ENCODE assay signal across 8 cellular contexts in genomic region chr16:72876221-72876620, GRCh38.
DNase-seq lines count a peak whose midpoint lies in the region; ATAC-seq and TF ChIP-seq lines count a peak whose summit lies in the region.

No MANE protein-coding gene starts in this region.

- 0 out of 2 replicates have a peak overlapping the region, but pooled peaks have one; percentile 24 for H3K14ac ChIP-seq in IMR-90 (replicated peaks; ENCODE audit: low read depth, low read length)

- intact Hi-C loops in IMR-90 (cut with micrococcal nuclease) (loop anchor here (2.0 to 5.0 kb wide), 3 partner anchors 25 to 301 kb away; no protein-coding TSS in a partner anchor), posterior vena cava (cut with DNase I) (no loop called here)

- no peak for TF ChIP-seq RAD21 in IMR-90 (IDR thresholded peaks at IDR 0.05; ENCODE audit: low read length)

- peak overlapping the region; percentile 60; the same call in 1 of the 2 replicates for H3K18ac ChIP-seq in IMR-90 (ENCODE audit: low read depth, low read length)

- dilution Hi-C loops in IMR-90 (cut with HindIII; ENCODE audit: low sequenced_read_pairs, unreplicated experiment) = no loop called here

- no peak overlapping the region for H3K56ac ChIP-seq in IMR-90 (ENCODE audit: extremely low read depth, insufficient read depth, low read length)

- H2AK5ac ChIP-seq in IMR-90 (ENCODE audit: low read depth, low read length) = no peak overlapping the region

- H2BK15ac ChIP-seq in IMR-90 (ENCODE audit: low read depth, low read length) = 0 out of 3 replicates have a peak overlapping the region, but pooled peaks have one; percentile 0

- H3K79me1 ChIP-seq in IMR-90 (ENCODE audit: low read depth in 1 of 2, low read length in 2 of 2) = peaks cover 14 to 41% of the 10 kb centered on the region in 2 experiments; a peak in 3 of 4 replicates

- H3K4me3 ChIP-seq in IMR-90 (ENCODE audit: insufficient read depth, low read depth, low read length) (no peak overlapping the region), coronary artery (no peak overlapping the region)
- H3K4me3 ChIP-seq in effector memory CD4-positive, alpha-beta T cell (ENCODE audit: insufficient read depth, low read depth, low read length, poor library complexity, severe bottlenecking) = no peak overlapping the region

- peak overlapping the region; percentile 71; the same call in 1 of the 2 replicates for H3K4me2 ChIP-seq in IMR-90 (ENCODE audit: low read depth, low read length)

- no peak overlapping the region for H2AFZ ChIP-seq in IMR-90 (replicated peaks; ENCODE audit: low read length, poor library complexity)

- DNase-seq in GM03348 (ENCODE audit: low spot score) (peak; percentile 47), IMR-90 (peak; percentile 94), coronary artery (ENCODE audit: low spot score) (no peak), posterior vena cava (ENCODE audit: low spot score) (peak; percentile 91), iPS-NIHi11 (ENCODE audit: low spot score) (no peak)
- DNase-seq in effector memory CD4-positive, alpha-beta T cell = no peak

- H4K5ac ChIP-seq in IMR-90 (ENCODE audit: low read depth, low read length) = no peak overlapping the region; the same call in 1 of the 2 replicates

- peaks cover 13% of the 10 kb centered on the region for H3K9me1 ChIP-seq in IMR-90 (ENCODE audit: insufficient read depth, low read length)

- POLR2A ChIA-PET in IMR-90 (lab: Charles Lee; ENCODE audit: unreplicated experiment) = no interaction called here

- peak overlapping the region; percentile 29; the same call in 1 of the 2 replicates for H3K4ac ChIP-seq in IMR-90 (ENCODE audit: low read depth, low read length)

- H2BK120ac ChIP-seq in IMR-90 (ENCODE audit: low read depth, low read length) = peak overlapping the region; percentile 16

- H4K20me1 ChIP-seq in IMR-90 (ENCODE audit: insufficient read depth, low read length) = peaks cover 8% of the 10 kb centered on the region

- H3K27ac ChIP-seq in IMR-90 (ENCODE audit: insufficient read depth, low read length) (peak overlapping the region; percentile 21), coronary artery (peak overlapping the region; percentile 11 to 62)
- no peak overlapping the region for H3K27ac ChIP-seq in effector memory CD4-positive, alpha-beta T cell (ENCODE audit: insufficient read depth, low read length, poor library complexity, severe bottlenecking)

- peak overlapping the region in 1 of 2 experiments; percentile 26; a peak in 1 of 4 replicates for H4K8ac ChIP-seq in IMR-90 (ENCODE audit: low read depth in 2 of 2, low read length in 2 of 2)

- peaks cover 26% of the 10 kb centered on the region for H3K4me1 ChIP-seq in IMR-90 (ENCODE audit: control insufficient read depth, insufficient read depth, low read length)
- no peaks in the 10 kb centered on the region for H3K4me1 ChIP-seq in effector memory CD4-positive, alpha-beta T cell (ENCODE audit: control insufficient read depth, insufficient read depth, low read length, poor library complexity, severe bottlenecking)

- H3K36me3 ChIP-seq in IMR-90 (ENCODE audit: control insufficient read depth, insufficient read depth, low read length) = no peaks in the 10 kb centered on the region
- no peaks in the 10 kb centered on the region for H3K36me3 ChIP-seq in effector memory CD4-positive, alpha-beta T cell (ENCODE audit: control insufficient read depth, insufficient read depth, low read length)

- peak; percentile 45 for ATAC-seq in IMR-90 (ENCODE audit: low read depth)
- no peak for ATAC-seq in HG02642 (IDR thresholded peaks at IDR 0.05; ENCODE audit: poor library complexity, unreplicated experiment)
- no peak for ATAC-seq in HG02678 (IDR thresholded peaks at IDR 0.05; ENCODE audit: unreplicated experiment)

- no TSS peak for BruUV-seq in IMR-90 (replicated peaks; lab: Mats Ljungman, UMichigan)

- no peak for TF ChIP-seq CTCF in IMR-90 (conservative IDR thresholded peaks at IDR 0.05; ENCODE audit: low read depth, low read length)
- TF ChIP-seq CTCF in coronary artery (IDR thresholded peaks at IDR 0.05) = no peak

- H2BK20ac ChIP-seq in IMR-90 (ENCODE audit: low read depth, low read length) = peak overlapping the region; percentile 58; the same call in 1 of the 2 replicates

- no peaks in the 10 kb centered on the region for H3K27me3 ChIP-seq in IMR-90 (ENCODE audit: control insufficient read depth, insufficient read depth, low read length)
- no peaks in the 10 kb centered on the region for H3K27me3 ChIP-seq in effector memory CD4-positive, alpha-beta T cell (replicated peaks; ENCODE audit: control insufficient read depth, insufficient read depth, low read length, poor library complexity, severe bottlenecking)

- H3K23ac ChIP-seq in IMR-90 (ENCODE audit: low read depth, low read length) = 0 out of 2 replicates have a peak overlapping the region, but pooled peaks have one; percentile 26

- no peaks in the 10 kb centered on the region for H3K9me3 ChIP-seq in IMR-90 (ENCODE audit: control insufficient read depth, insufficient read depth, low read length)
- no peaks in the 10 kb centered on the region for H3K9me3 ChIP-seq in effector memory CD4-positive, alpha-beta T cell (ENCODE audit: control insufficient read depth, low read length)

- no peak overlapping the region for H2AK9ac ChIP-seq in IMR-90 (replicated peaks; ENCODE audit: low read depth, low read length, poor library complexity)

- in situ Hi-C loops in IMR-90 (cut with MboI; ENCODE audit: low sequenced_read_pairs) = no loop called here

- H4K91ac ChIP-seq in IMR-90 (ENCODE audit: insufficient read depth, low read depth, low read length) = peak overlapping the region; percentile 1; the same call in 1 of the 2 replicates

- WGBS in IMR-90 (ENCODE audit: extremely low coverage in 2 of 2, insufficient read length in 1 of 2), 2 experiments = no CpG with 5 or more reads among the region's 8 CpGs

- H3K9ac ChIP-seq in IMR-90 (ENCODE audit: low read depth, low read length) = no peak overlapping the region

- peak; percentile 34; the same call in 1 of the 2 replicates for TF ChIP-seq POLR2A in IMR-90 (IDR thresholded peaks at IDR 0.05; ENCODE audit: low read depth, low read length)

- CTCF ChIA-PET in IMR-90 (lab: Yijun Ruan, JAX) = interaction anchor here (2.2 kb wide), 1 partner anchor 44 kb away, joined by 8 read pairs; no protein-coding TSS in a partner anchor

- peak overlapping the region; percentile 70 for H2BK5ac ChIP-seq in IMR-90 (ENCODE audit: low read depth, low read length, poor library complexity, severe bottlenecking)

TF ChIP-seq in IMR-90, 13 proteins besides CTCF, POLR2A, EP300 and RAD21:
- TF ChIP-seq MXI1 (IDR thresholded peaks at IDR 0.05; ENCODE audit: borderline replicate concordance, low read depth, low read length) (0 out of 2 replicates have a peak, but pooled peaks have one; percentile 29), MAZ (IDR thresholded peaks at IDR 0.05; ENCODE audit: borderline replicate concordance, low read depth, low read length) (peak; percentile 19; the same call in 1 of the 2 replicates), RFX5 (IDR thresholded peaks at IDR 0.05; ENCODE audit: low read depth, low read length) (no peak), FOS (IDR thresholded peaks at IDR 0.05; ENCODE audit: low read depth, low read length) (no peak), NFE2L2 (IDR thresholded peaks at IDR 0.05; ENCODE audit: low read depth, low read length) (peak; percentile 71), CHD1 (IDR thresholded peaks at IDR 0.05; ENCODE audit: low read depth, low read length) (no peak), MAFK (IDR thresholded peaks at IDR 0.05; ENCODE audit: low read depth, low read length) (peak; percentile 23; the same call in 1 of the 2 replicates), CEBPB (IDR thresholded peaks at IDR 0.05; ENCODE audit: low read depth, low read length) (peak; percentile 25; the same call in 1 of the 2 replicates), USF2 (IDR thresholded peaks at IDR 0.05; ENCODE audit: low read depth, low read length) (no peak), RCOR1 (IDR thresholded peaks at IDR 0.05; ENCODE audit: insufficient replicate concordance, low read length) (no peak), ELK1 (IDR thresholded peaks at IDR 0.05; ENCODE audit: borderline replicate concordance, low read depth, low read length) (no peak), BHLHE40 (IDR thresholded peaks at IDR 0.05; ENCODE audit: low read depth, low read length) (no peak), SMC3 (IDR thresholded peaks at IDR 0.05; ENCODE audit: low read depth, low read length) (no peak)

Comparison
In these comparisons a context has a peak if more than half of its experiments do, and no peak if none do; other contexts are left out.
1. DNase-seq: peak in GM03348 (single experiment), IMR-90 (single experiment) and posterior vena cava (single experiment); none in coronary artery (single experiment), iPS-NIHi11 (single experiment) and effector memory CD4-positive, alpha-beta T cell (0 of 3).